ENCODE assay signal across 24 cellular contexts in genomic region chr16:2815299-2815771, GRCh38. TPM values are rescaled to one million over a fixed set of nuclear protein-coding genes. Genes with fewer than 3 reads are reported as not detected.
"Had no signal": no experiment of that assay in that cellular context is flagged by ENCODE, and none has a peak within 500 bp of the region (broad histone marks: within the 10 kb centered on the region; RNA-seq: fewer than 3 reads in every experiment).

No MANE protein-coding gene starts in this region.

- H3K4me3 Mint-ChIP-seq: brain; central memory CD8-positive, alpha-beta T cell; stimulated activated naive CD8-positive, alpha-beta T cell treated with anti-CD3 and anti-CD28 coated beads, Interleukin-15, Interleukin-2, amounts not matched to agents 100 ng/mL and 50 ng/mL, for 24 hours; T-helper 1 cell treated with Interleukin-12 subunit alpha and Interleukin-12 subunit beta and Interleukin-4 antibody, amounts not matched to agents 30 μg/mL and 1 μg/mL, for 36 hours had no signal

- H3K4me1 Mint-ChIP-seq: brain; central memory CD8-positive, alpha-beta T cell had no signal

- H3K9ac ChIP-seq: SK-N-SH had no signal

- H3K36me3 Mint-ChIP-seq: activated naive CD4-positive, alpha-beta T cell treated with anti-CD3 and anti-CD28 coated beads, Interleukin-2, amount 50 U/mL, for 72 hours; brain; naive thymus-derived CD4-positive, alpha-beta T cell had no signal

- ATAC-seq: activated naive CD4-positive, alpha-beta T cell treated with anti-CD3 and anti-CD28 coated beads, Interleukin-2, amount 50 U/mL, for 72 hours; left colon; naive thymus-derived CD4-positive, alpha-beta T cell had no signal

- H3K36me3 ChIP-seq: neutrophil, WERI-Rb-1 had no signal

- H3K9me3 ChIP-seq: neutrophil, SK-N-SH had no signal

- H3K27ac Mint-ChIP-seq: activated naive CD4-positive, alpha-beta T cell treated with anti-CD3 and anti-CD28 coated beads, Interleukin-2, amount 50 U/mL, for 72 hours; activated T-helper 2 cell treated with anti-CD3 and anti-CD28 coated beads, Interferon-gamma antibody, Interleukin-2, Interleukin-4, amounts not matched to agents 10 μg/mL and 5 μg/mL and 100 μg/mL, durations not matched to agents 14 hours and 24 hours and 36 hours; brain; naive thymus-derived CD4-positive, alpha-beta T cell; stimulated activated naive CD8-positive, alpha-beta T cell treated with anti-CD3 and anti-CD28 coated beads, Interleukin-15, Interleukin-2, amounts not matched to agents 100 ng/mL and 50 ng/mL, for 24 hours; T-helper 1 cell treated with Interleukin-12 subunit alpha and Interleukin-12 subunit beta and Interleukin-4 antibody, amounts not matched to agents 30 μg/mL and 1 μg/mL, for 36 hours had no signal

- H3K4me3 ChIP-seq: smooth muscle cell had no signal

- H3K27ac ChIP-seq: neutrophil, WERI-Rb-1 had no signal

- H3K9me3 Mint-ChIP-seq: activated naive CD4-positive, alpha-beta T cell treated with anti-CD3 and anti-CD28 coated beads, Interleukin-2, amount 50 U/mL, for 72 hours; activated T-helper 2 cell treated with anti-CD3 and anti-CD28 coated beads, Interferon-gamma antibody, Interleukin-2, Interleukin-4, amounts not matched to agents 10 μg/mL and 5 μg/mL and 100 μg/mL, durations not matched to agents 14 hours and 24 hours and 36 hours; central memory CD8-positive, alpha-beta T cell; naive thymus-derived CD4-positive, alpha-beta T cell; stimulated activated naive CD8-positive, alpha-beta T cell treated with anti-CD3 and anti-CD28 coated beads, Interleukin-15, Interleukin-2, amounts not matched to agents 100 ng/mL and 50 ng/mL, for 24 hours; T-helper 1 cell treated with Interleukin-12 subunit alpha and Interleukin-12 subunit beta and Interleukin-4 antibody, amounts not matched to agents 30 μg/mL and 1 μg/mL, for 36 hours had no signal

- DNase-seq: activated CD4-positive, alpha-beta T cell treated with anti-CD3 and anti-CD28 coated beads, Interleukin-2, amount 50 U/mL, for 48 hours; activated T-cell treated with anti-CD3 and anti-CD28 coated beads, Interleukin-2, amount 50 U/mL, for 1 hour; amygdala; cortex of kidney; effector CD8-positive, alpha-beta T cell; foreskin melanocyte; mammary epithelial cell; naive thymus-derived CD4-positive, alpha-beta T cell; retina; SK-N-SH; WERI-Rb-1 had no signal

RNA-seq across cellular contexts. Expression of gene PRSS21, which starts 1.7 kb away (rescaled TPM):
- total RNA-seq: mononuclear cell, smooth muscle cell, temporal lobe had no signal
- polyA plus RNA-seq: SK-N-SH, smooth muscle cell had no signal

RNA-seq across cellular contexts. Expression of gene ZG16B, which starts 14.8 kb away (rescaled TPM):
- total RNA-seq: fibroblast of lung, smooth muscle cell had no signal
- polyA plus RNA-seq: fibroblast of lung; naive thymus-derived CD4-positive, alpha-beta T cell; smooth muscle cell had no signal

RNA-seq across cellular contexts. Expression of gene PRSS41, which starts 17.1 kb away (rescaled TPM):
- total RNA-seq: activated naive CD4-positive, alpha-beta T cell treated with anti-CD3 and anti-CD28 coated beads, Interleukin-2, amount 50 U/mL, for 72 hours; activated T-helper 2 cell treated with anti-CD3 and anti-CD28 coated beads, Interferon-gamma antibody, Interleukin-2, Interleukin-4, amounts not matched to agents 10 μg/mL and 5 μg/mL and 100 μg/mL, durations not matched to agents 14 hours and 24 hours and 36 hours; fibroblast of lung; left colon; mammary epithelial cell; mononuclear cell; naive thymus-derived CD4-positive, alpha-beta T cell; smooth muscle cell; temporal lobe; ureter had no signal
- polyA plus RNA-seq: fibroblast of lung; mammary epithelial cell; naive thymus-derived CD4-positive, alpha-beta T cell; SK-N-SH; smooth muscle cell had no signal

RNA-seq across cellular contexts. Expression of gene PRSS33, which starts 28.0 kb away (rescaled TPM):
- total RNA-seq: activated naive CD4-positive, alpha-beta T cell treated with anti-CD3 and anti-CD28 coated beads, Interleukin-2, amount 50 U/mL, for 72 hours; activated T-helper 2 cell treated with anti-CD3 and anti-CD28 coated beads, Interferon-gamma antibody, Interleukin-2, Interleukin-4, amounts not matched to agents 10 μg/mL and 5 μg/mL and 100 μg/mL, durations not matched to agents 14 hours and 24 hours and 36 hours; fibroblast of lung; left colon; mammary epithelial cell; mononuclear cell; smooth muscle cell; ureter had no signal
- polyA plus RNA-seq: fibroblast of lung; mammary epithelial cell; naive thymus-derived CD4-positive, alpha-beta T cell; SK-N-SH; smooth muscle cell had no signal
